Comparison of ENCODE assay signal across 18 cellular contexts in the genomic region with DNA sequence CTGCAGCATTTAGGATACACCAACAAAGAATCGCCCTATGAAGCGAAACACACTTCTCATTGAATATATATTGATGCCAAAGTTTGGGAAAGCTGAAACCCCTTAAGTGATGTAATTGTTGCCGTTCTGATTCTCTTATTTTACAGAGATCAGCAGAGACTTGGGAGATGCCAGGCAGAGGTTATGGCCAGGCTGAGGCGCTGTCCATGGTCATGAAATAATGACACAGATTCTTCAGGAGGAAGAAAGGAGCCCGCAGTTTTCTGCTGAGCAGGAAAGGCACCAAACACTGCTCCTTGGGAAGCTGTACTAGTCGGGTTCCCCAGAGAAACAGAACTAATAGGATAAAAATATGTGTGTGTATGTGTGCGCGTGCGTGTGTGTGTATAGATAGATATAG.
DNase-seq lines count a peak whose midpoint lies in the region; ATAC-seq and TF ChIP-seq lines count a peak whose summit lies in the region.
"Had no signal": no experiment of that assay in that cellular context is flagged by ENCODE, and none has a peak within 500 bp of the region (broad histone marks: within the 10 kb centered on the region; RNA-seq: fewer than 3 reads in every experiment).

No MANE protein-coding gene starts in this region.

- no peak for TF ChIP-seq RAD21 in liver (IDR thresholded peaks at IDR 0.05)

- in situ Hi-C loops in GM23248 (cut with MboI) = no loop called here
- in situ Hi-C loops in transverse colon (cut with MboI; ENCODE audit: low pct_ligation_motif_present in 1 of 4, low pct_unique_long_range_greater_than_20kb in 1 of 4, low sequenced_read_pairs in 3 of 4) = no loop called here

- H3K9me2 ChIP-seq in GM23248 (ENCODE audit: insufficient read depth) = no peaks in the 10 kb centered on the region

- no peaks in the 10 kb centered on the region for H3K79me2 ChIP-seq in GM23248 (ENCODE audit: insufficient read depth)

- no peaks in the 10 kb centered on the region for H3F3A ChIP-seq in GM23248 (ENCODE audit: insufficient read depth)

- no peak overlapping the region for H3K4me2 ChIP-seq in GM23248 (ENCODE audit: unreplicated experiment)

- 44 to 51% methylated on average over 9 of the region's 9 CpGs for WGBS in GM23248 (ENCODE audit: low coverage in 1 of 2, low lambda C conversion rate in 2 of 2, missing lambda C conversion rate in 2 of 2), 2 experiments
- 69% methylated on average over 9 of the region's 9 CpGs for WGBS in liver
- 79 to 81% methylated on average over 6 to 9 of the region's 9 CpGs for WGBS in transverse colon (ENCODE audit: low coverage in 1 of 2), 2 donors

- H3K4me1 ChIP-seq in GM23248 (ENCODE audit: insufficient read depth) (no peaks in the 10 kb centered on the region), liver (ENCODE audit: control insufficient read depth in 4 of 4, insufficient read depth in 4 of 4, low read length in 3 of 4) (no peaks in the 10 kb centered on the region), transverse colon (no peaks in the 10 kb centered on the region), right atrium auricular region (no peaks in the 10 kb centered on the region)
- H3K4me1 ChIP-seq: ascending aorta, foreskin keratinocyte, uterus had no signal

- DNase-seq in GM23248 (peak; percentile 1), LoVo (ENCODE audit: low spot score) (peak; percentile 12), astrocyte of the hippocampus (ENCODE audit: low read depth, low spot score) (peak; percentile 56), transverse colon (no peak), right atrium auricular region (ENCODE audit: low spot score) (no peak), DMS53 treated with DMSO at 0.1 percent for 48 hours (lab: John Stamatoyannopoulos, UW; ENCODE audit: unreplicated experiment) (no peak)
- DNase-seq: erythroblast; foreskin keratinocyte; GF-D8; mucosa of descending colon; NCI-H1436; NCI-H524 treated with DMSO at 0.1 percent for 48 hours; stimulated activated CD4-positive, alpha-beta T cell treated with anti-CD3 and anti-CD28 coated beads, Interleukin-1b, Interleukin-23, amount 100 ng/mL, for 48 hours; uterus had no signal

- intact Hi-C loops in transverse colon (cut with DNase I; ENCODE audit: low total_unique reads) = no loop called here

- no peak overlapping the region for H3K9ac ChIP-seq in GM23248
- H3K9ac ChIP-seq in liver (ENCODE audit: low read depth in 1 of 2, low read length in 2 of 2) = no peak overlapping the region

- no peak for TF ChIP-seq EP300 in transverse colon (IDR thresholded peaks at IDR 0.05; ENCODE audit: low read depth)

- H3K36me3 ChIP-seq in GM23248 (ENCODE audit: low read depth) (no peaks in the 10 kb centered on the region), liver (ENCODE audit: control insufficient read depth in 4 of 4, insufficient read depth in 3 of 4, low read depth in 1 of 4, low read length in 3 of 4) (no peaks in the 10 kb centered on the region), transverse colon (no peaks in the 10 kb centered on the region), right atrium auricular region (no peaks in the 10 kb centered on the region)
- H3K36me3 ChIP-seq: ascending aorta, uterus had no signal

- H3K27me3 ChIP-seq in GM23248 (replicated peaks; ENCODE audit: insufficient read depth) (no peaks in the 10 kb centered on the region), liver (ENCODE audit: control insufficient read depth in 4 of 4, insufficient read depth in 4 of 4, low read length in 3 of 4) (no peaks in the 10 kb centered on the region), transverse colon (no peaks in the 10 kb centered on the region), right atrium auricular region (no peaks in the 10 kb centered on the region)
- H3K27me3 ChIP-seq: ascending aorta, foreskin keratinocyte, uterus had no signal

- H2AFZ ChIP-seq in GM23248 = no peak overlapping the region

- H3K27ac ChIP-seq in GM23248 = no peak overlapping the region
- H3K27ac ChIP-seq in liver (ENCODE audit: low read depth in 1 of 2, low read length in 2 of 2) = no peak overlapping the region
- H3K27ac ChIP-seq in transverse colon = no peak overlapping the region
- H3K27ac ChIP-seq in right atrium auricular region = no peak overlapping the region
- H3K27ac ChIP-seq: ascending aorta, foreskin keratinocyte, skin epidermis, uterus had no signal

- no peak for TF ChIP-seq POLR2A in transverse colon (IDR thresholded peaks at IDR 0.05)

- H4K20me1 ChIP-seq in GM23248 (ENCODE audit: insufficient read depth) = no peaks in the 10 kb centered on the region

- no peak for ATAC-seq in GM18858 (IDR thresholded peaks at IDR 0.05; ENCODE audit: unreplicated experiment)
- ATAC-seq: foreskin keratinocyte, mucosa of descending colon had no signal

- TF ChIP-seq CTCF in liver (IDR thresholded peaks at IDR 0.05; ENCODE audit: low read depth, low read length, missing input control) (no peak), transverse colon (IDR thresholded peaks at IDR 0.05) (no peak), right atrium auricular region (IDR thresholded peaks at IDR 0.05) (no peak)

- no peak overlapping the region for H3K4me3 ChIP-seq in GM23248
- no peak overlapping the region for H3K4me3 ChIP-seq in liver (ENCODE audit: low read depth in 1 of 3, low read length in 3 of 3)
- H3K4me3 ChIP-seq in transverse colon = no peak overlapping the region
- no peak overlapping the region for H3K4me3 ChIP-seq in right atrium auricular region
- H3K4me3 ChIP-seq: ascending aorta, mucosa of descending colon, skin epidermis, uterus had no signal

- no peaks in the 10 kb centered on the region for H3K9me3 ChIP-seq in GM23248 (ENCODE audit: low read depth)
- H3K9me3 ChIP-seq in liver (ENCODE audit: control insufficient read depth in 4 of 4, low read length in 3 of 4) = no peaks in the 10 kb centered on the region
- H3K9me3 ChIP-seq in transverse colon = no peaks in the 10 kb centered on the region
- H3K9me3 ChIP-seq in right atrium auricular region = no peaks in the 10 kb centered on the region
- H3K9me3 ChIP-seq: ascending aorta, uterus had no signal

TF ChIP-seq in liver, 16 proteins besides CTCF, POLR2A, EP300 and RAD21:
- TF ChIP-seq RXRA (IDR thresholded peaks at IDR 0.05) = no peak
- TF ChIP-seq REST (IDR thresholded peaks at IDR 0.05) = peak; percentile 96

Comparison
In these comparisons a context has a peak if more than half of its experiments do, and no peak if none do; other contexts are left out.
1. DNase-seq: peak in GM23248 (single experiment), LoVo (single experiment) and astrocyte of the hippocampus (single experiment); none in transverse colon (single experiment), right atrium auricular region (single experiment) and DMS53 treated with DMSO at 0.1 percent for 48 hours (single experiment).